Comparison of ENCODE assay signal across 8 cellular contexts in the genomic region with DNA sequence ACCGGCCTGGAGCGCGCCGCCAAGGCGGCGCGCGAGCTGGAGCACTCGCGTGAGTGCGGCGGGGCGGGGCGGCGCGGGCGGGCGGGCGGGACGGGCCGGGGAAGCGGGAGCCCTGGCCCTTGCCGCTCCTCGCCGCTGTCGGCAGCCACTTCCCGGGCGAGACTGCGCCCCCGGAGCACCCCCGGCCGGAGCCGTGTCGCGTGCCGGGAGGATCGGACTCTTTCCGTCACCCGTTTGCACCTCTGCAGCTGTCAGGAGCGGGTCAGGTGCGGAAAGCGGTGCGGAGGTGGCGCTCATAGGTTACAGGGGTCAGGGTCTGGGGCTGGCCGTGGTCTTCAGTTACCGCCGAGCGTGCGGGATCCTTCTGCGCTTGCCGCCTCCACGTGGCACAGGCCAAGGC. TPM values are rescaled to one million over a fixed set of nuclear protein-coding genes. Genes with fewer than 3 reads are reported as not detected.
DNase-seq lines count a peak whose midpoint lies in the region; ATAC-seq and TF ChIP-seq lines count a peak whose summit lies in the region.
"Not testable (repeated sequence)": the region's sequence is repeated elsewhere in the genome, so short reads cannot be mapped to it uniquely, and the experiment has no call there.

No MANE protein-coding gene starts in this region.

- H3K9me2 ChIP-seq in OCI-LY7 (ENCODE audit: insufficient read depth, low read length): not testable (repeated sequence)

- POLR2A ChIA-PET in OCI-LY7 (lab: Charles Lee): not testable (repeated sequence)

- 0% methylated on average over 45 of the region's 52 CpGs for WGBS in thymus

- not testable (repeated sequence) for BruUV-seq in OCI-LY7 (replicated peaks; lab: Mats Ljungman, UMichigan)

- H3K27me3 ChIP-seq in DND-41 (ENCODE audit: insufficient read depth, low read length, poor library complexity); colonic mucosa; iPS-18a (ENCODE audit: control insufficient read depth, insufficient read depth, low read length); osteoblast (ENCODE audit: insufficient read depth, low read length); thymus (ENCODE audit: control insufficient read depth, insufficient read depth): not testable (repeated sequence)

- H3K4me1 ChIP-seq in DND-41 (ENCODE audit: insufficient read depth, low read length): peaks cover 19% of the 10 kb centered on the region
- not testable (repeated sequence) for H3K4me1 ChIP-seq in OCI-LY7 (ENCODE audit: insufficient read depth, low read length, poor library complexity, severe bottlenecking); colonic mucosa; iPS-18a (ENCODE audit: control insufficient read depth, low read depth, low read length); osteoblast (ENCODE audit: insufficient read depth, low read length); thymus (ENCODE audit: control insufficient read depth, insufficient read depth, low read length)

- CTCF ChIA-PET in OCI-LY7 (lab: Charles Lee; ENCODE audit: unreplicated experiment): not testable (repeated sequence)

- H3K9me3 ChIP-seq in DND-41 (ENCODE audit: insufficient read depth, low read length, severe bottlenecking); OCI-LY7 (ENCODE audit: low read length); colonic mucosa; iPS-18a (ENCODE audit: control insufficient read depth, low read depth, low read length); osteoblast (ENCODE audit: low read depth, low read length); thymus (ENCODE audit: control insufficient read depth): not testable (repeated sequence)

- H3K79me2 ChIP-seq in DND-41 (ENCODE audit: insufficient read depth, low read length) (peaks cover 35% of the 10 kb centered on the region), OCI-LY7 (ENCODE audit: insufficient read depth, low read depth, low read length) (peaks cover 24% of the 10 kb centered on the region; the same call in 1 of the 2 replicates), osteoblast (ENCODE audit: insufficient read depth, low read length) (peaks cover 31% of the 10 kb centered on the region)

- H3K4me3 ChIP-seq in DND-41 (ENCODE audit: low read depth in 1 of 2, low read length in 2 of 2) (peak overlapping the region; percentile 43 to 84; a peak in 3 of 4 replicates), OCI-LY7 (ENCODE audit: low read depth, low read length, poor library complexity, severe bottlenecking) (peak overlapping the region; percentile 80), colonic mucosa (peak overlapping the region; percentile 96), iPS-18a (ENCODE audit: low read length) (peak overlapping the region; percentile 42), osteoblast (ENCODE audit: insufficient read depth, low read length) (peak overlapping the region; percentile 99), thymus (ENCODE audit: low read length) (peak overlapping the region; percentile 69)

- intact Hi-C loops in OCI-LY7 (cut with micrococcal nuclease; ENCODE audit: unreplicated experiment): loop anchor here (5.0 kb wide), 1 partner anchor 105 kb away; the partner anchor contains the start of gene MRPL20
- intact Hi-C loops in colonic mucosa (cut with DNase I): not testable (repeated sequence)

- 0 out of 3 replicates have a peak, but pooled peaks have one; percentile 1 for ATAC-seq in DND-41 (ENCODE audit: insufficient read depth, low read depth)
- ATAC-seq in HG02763 (IDR thresholded peaks at IDR 0.05; ENCODE audit: unreplicated experiment): peak; percentile 6

- TF ChIP-seq CTCF in DND-41 (IDR thresholded peaks at IDR 0.05; ENCODE audit: borderline replicate concordance, extremely low read depth, low read length, poor library complexity, severe bottlenecking); OCI-LY7 (conservative IDR thresholded peaks at IDR 0.05; ENCODE audit: low read length); colonic mucosa (IDR thresholded peaks at IDR 0.05); osteoblast (IDR thresholded peaks at IDR 0.05; ENCODE audit: extremely low read depth, low read depth, low read length): not testable (repeated sequence)

- DNase-seq in DND-41: peak; percentile 22
- peak; percentile 26 for DNase-seq in OCI-LY7 (ENCODE audit: low spot score)
- peak; percentile 13 for DNase-seq in activated T-cell treated with anti-CD3 and anti-CD28 coated beads for 48 hours (ENCODE audit: low read depth)
- DNase-seq in colonic mucosa; osteoblast (ENCODE audit: insufficient read length, low spot score, missing footprints): not testable (repeated sequence)

- H4K20me1 ChIP-seq in DND-41 (ENCODE audit: insufficient read depth, low read length); OCI-LY7 (ENCODE audit: insufficient read depth, low read length); osteoblast (ENCODE audit: insufficient read depth, low read length): not testable (repeated sequence)

- H3K4me2 ChIP-seq in DND-41 (ENCODE audit: insufficient read depth, low read length): peak overlapping the region; percentile 69
- H3K4me2 ChIP-seq in OCI-LY7 (ENCODE audit: low read length): 0 out of 2 replicates have a peak overlapping the region, but pooled peaks have one; percentile 57
- peak overlapping the region; percentile 48 for H3K4me2 ChIP-seq in osteoblast (ENCODE audit: insufficient read depth, low read length)

- not testable (repeated sequence) for H2AFZ ChIP-seq in DND-41 (ENCODE audit: low read depth, low read length); OCI-LY7 (ENCODE audit: low read length); osteoblast (ENCODE audit: low read length)

- H3K36me3 ChIP-seq in DND-41 (ENCODE audit: insufficient read depth, low read length): peaks cover 17% of the 10 kb centered on the region; the same call in 1 of the 2 replicates
- peaks cover 25% of the 10 kb centered on the region for H3K36me3 ChIP-seq in OCI-LY7 (ENCODE audit: insufficient read depth, low read length)
- not testable (repeated sequence) for H3K36me3 ChIP-seq in colonic mucosa; iPS-18a (ENCODE audit: control insufficient read depth, low read depth, low read length); osteoblast (ENCODE audit: insufficient read depth, low read length); thymus (ENCODE audit: control insufficient read depth, insufficient read depth)

- H3K9ac ChIP-seq in DND-41 (ENCODE audit: low read depth, low read length): peak overlapping the region; percentile 86
- H3K9ac ChIP-seq in colonic mucosa (ENCODE audit: low read depth in 2 of 2, low read length in 2 of 2): peak overlapping the region in 1 of 2 donors; percentile 12
- not testable (repeated sequence) for H3K9ac ChIP-seq in iPS-18a (ENCODE audit: low read length)

- peak overlapping the region; percentile 54; the same call in 1 of the 2 replicates for H3K27ac ChIP-seq in DND-41 (ENCODE audit: low read length)
- H3K27ac ChIP-seq in OCI-LY7 (ENCODE audit: low read depth, low read length, poor library complexity, severe bottlenecking); colonic mucosa; iPS-18a (ENCODE audit: low read length); osteoblast (ENCODE audit: low read depth, low read length); thymus (ENCODE audit: low read depth): not testable (repeated sequence)

RNA-seq across cellular contexts. Expression of gene ATAD3A, which starts 0.5 kb away (rescaled TPM):
- total RNA-seq in OCI-LY7 (2014; rRNA removed; shearing (Covaris generic)): 79.9 and 81.9 TPM in 2 replicates
- total RNA-seq in OCI-LY7 (2022) (83.3 and 88.6 TPM in 2 replicates), colonic mucosa (10 to 100 TPM; 19.6 to 74.0 TPM), osteoblast (18.6 and 19.9 TPM in 2 replicates)
- 17.5 TPM for polyA plus RNA-seq in thymus

RNA-seq across cellular contexts. Expression of gene TMEM240, which starts 28.0 kb away (rescaled TPM):
- 0.64 and 0.76 TPM in 2 replicates for total RNA-seq in OCI-LY7 (2014; rRNA removed; shearing (Covaris generic))
- total RNA-seq in OCI-LY7 (2022) (2.1 and 2.7 TPM in 2 replicates), colonic mucosa (under 1 TPM; 0.77 to 0.91 TPM), osteoblast (1.8 and 2.7 TPM in 2 replicates)
- 2.8 TPM for polyA plus RNA-seq in thymus

RNA-seq across cellular contexts. Expression of gene ATAD3B, which starts 40.9 kb away (rescaled TPM):
- total RNA-seq in OCI-LY7 (2014; rRNA removed; shearing (Covaris generic)): 43.8 and 54.9 TPM in 2 replicates
- total RNA-seq in OCI-LY7 (2022) (54.3 and 62.4 TPM in 2 replicates), colonic mucosa (10 to 100 TPM; 16.6 to 62.9 TPM), osteoblast (10.6 and 14.5 TPM in 2 replicates)
- 58.9 TPM for polyA plus RNA-seq in thymus

Comparison
In these comparisons a context has a peak if more than half of its experiments do, and no peak if none do; other contexts are left out.
1. H3K4me3 ChIP-seq: peak in every context shown above with its lines; median percentile 99 in osteoblast; 96 in colonic mucosa; 80 in OCI-LY7; 69 in thymus; 64 in DND-41; 42 in iPS-18a.